ENCODE assay signal across 1 cellular context in the genomic region with DNA sequence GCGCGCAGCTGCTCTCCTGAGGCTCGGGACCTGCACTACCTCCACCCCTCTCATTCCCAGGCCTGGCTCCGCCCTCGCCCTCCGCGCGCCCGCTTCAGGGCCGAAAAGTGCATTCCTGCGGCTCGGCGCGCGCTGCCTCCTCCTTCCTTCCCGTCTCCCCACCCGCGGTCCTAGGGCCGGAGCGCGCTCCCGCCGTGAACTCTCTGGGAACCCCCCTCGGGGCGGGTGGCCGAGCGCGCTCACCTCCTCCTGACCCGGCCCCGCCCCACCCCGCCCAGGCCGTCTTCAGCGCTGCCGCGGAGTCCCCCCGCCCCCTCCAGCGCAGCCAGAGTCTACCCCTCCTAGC.
TF ChIP-seq lines count a peak whose summit lies in the region.

No MANE protein-coding gene starts in this region.

TF ChIP-seq in HepG2, 621 proteins besides CTCF, POLR2A, EP300 and RAD21 (continued from another document):
- TF ChIP-seq, protein P1, sequence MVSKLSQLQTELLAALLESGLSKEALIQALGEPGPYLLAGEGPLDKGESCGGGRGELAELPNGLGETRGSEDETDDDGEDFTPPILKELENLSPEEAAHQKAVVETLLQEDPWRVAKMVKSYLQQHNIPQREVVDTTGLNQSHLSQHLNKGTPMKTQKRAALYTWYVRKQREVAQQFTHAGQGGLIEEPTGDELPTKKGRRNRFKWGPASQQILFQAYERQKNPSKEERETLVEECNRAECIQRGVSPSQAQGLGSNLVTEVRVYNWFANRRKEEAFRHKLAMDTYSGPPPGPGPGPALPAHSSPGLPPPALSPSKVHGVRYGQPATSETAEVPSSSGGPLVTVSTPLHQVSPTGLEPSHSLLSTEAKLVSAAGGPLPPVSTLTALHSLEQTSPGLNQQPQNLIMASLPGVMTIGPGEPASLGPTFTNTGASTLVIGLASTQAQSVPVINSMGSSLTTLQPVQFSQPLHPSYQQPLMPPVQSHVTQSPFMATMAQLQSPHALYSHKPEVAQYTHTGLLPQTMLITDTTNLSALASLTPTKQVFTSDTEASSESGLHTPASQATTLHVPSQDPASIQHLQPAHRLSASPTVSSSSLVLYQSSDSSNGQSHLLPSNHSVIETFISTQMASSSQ (IDR thresholded peaks at IDR 0.05; ENCODE audit: low read depth): no peak
- TF ChIP-seq, protein P1 (CRISPR knock-in tag; IDR thresholded peaks at IDR 0.05; ENCODE audit: borderline replicate concordance): peak; percentile 6; the same call in 1 of the 2 replicates
- TF ChIP-seq ZNF296 (CRISPR knock-in tag; conservative IDR thresholded peaks at IDR 0.05) (no peak), ZBTB8A (CRISPR knock-in tag; IDR thresholded peaks at IDR 0.05; ENCODE audit: borderline replicate concordance, low read depth) (no peak), ZNF550 (CRISPR knock-in tag; IDR thresholded peaks at IDR 0.05; ENCODE audit: borderline replicate concordance) (no peak), ARNT2 (CRISPR knock-in tag; IDR thresholded peaks at IDR 0.05; ENCODE audit: low read depth) (0 out of 2 replicates have a peak, but pooled peaks have one; percentile 16), RARA (CRISPR knock-in tag; IDR thresholded peaks at IDR 0.05) (peak; percentile 93), RXRB (CRISPR knock-in tag; IDR thresholded peaks at IDR 0.05; ENCODE audit: borderline replicate concordance) (peak; percentile 60; the same call in 1 of the 2 replicates), NCOA2 (CRISPR knock-in tag; IDR thresholded peaks at IDR 0.05) (0 out of 2 replicates have a peak, but pooled peaks have one; percentile 19), SP4 (CRISPR knock-in tag; IDR thresholded peaks at IDR 0.05) (no peak), ZNF772 (CRISPR knock-in tag; IDR thresholded peaks at IDR 0.05) (no peak), RXRA (CRISPR knock-in tag; IDR thresholded peaks at IDR 0.05) (peak; percentile 90), FLYWCH1 (CRISPR knock-in tag; IDR thresholded peaks at IDR 0.05) (no peak), GPN1 (CRISPR knock-in tag; IDR thresholded peaks at IDR 0.05; ENCODE audit: borderline replicate concordance) (no peak)
- TF ChIP-seq, protein P2, sequence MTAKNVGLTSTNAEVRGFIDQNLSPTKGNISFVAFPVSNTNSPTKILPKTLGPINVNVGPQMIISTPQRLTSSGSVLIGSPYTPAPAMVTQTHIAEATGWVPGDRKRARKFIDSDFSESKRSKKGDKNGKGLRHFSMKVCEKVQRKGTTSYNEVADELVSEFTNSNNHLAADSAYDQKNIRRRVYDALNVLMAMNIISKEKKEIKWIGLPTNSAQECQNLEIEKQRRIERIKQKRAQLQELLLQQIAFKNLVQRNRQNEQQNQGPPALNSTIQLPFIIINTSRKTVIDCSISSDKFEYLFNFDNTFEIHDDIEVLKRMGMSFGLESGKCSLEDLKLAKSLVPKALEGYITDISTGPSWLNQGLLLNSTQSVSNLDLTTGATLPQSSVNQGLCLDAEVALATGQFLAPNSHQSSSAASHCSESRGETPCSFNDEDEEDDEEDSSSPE (CRISPR knock-in tag; IDR thresholded peaks at IDR 0.05): peak; percentile 48; the same call in 1 of the 2 replicates
- TF ChIP-seq, protein P3, sequence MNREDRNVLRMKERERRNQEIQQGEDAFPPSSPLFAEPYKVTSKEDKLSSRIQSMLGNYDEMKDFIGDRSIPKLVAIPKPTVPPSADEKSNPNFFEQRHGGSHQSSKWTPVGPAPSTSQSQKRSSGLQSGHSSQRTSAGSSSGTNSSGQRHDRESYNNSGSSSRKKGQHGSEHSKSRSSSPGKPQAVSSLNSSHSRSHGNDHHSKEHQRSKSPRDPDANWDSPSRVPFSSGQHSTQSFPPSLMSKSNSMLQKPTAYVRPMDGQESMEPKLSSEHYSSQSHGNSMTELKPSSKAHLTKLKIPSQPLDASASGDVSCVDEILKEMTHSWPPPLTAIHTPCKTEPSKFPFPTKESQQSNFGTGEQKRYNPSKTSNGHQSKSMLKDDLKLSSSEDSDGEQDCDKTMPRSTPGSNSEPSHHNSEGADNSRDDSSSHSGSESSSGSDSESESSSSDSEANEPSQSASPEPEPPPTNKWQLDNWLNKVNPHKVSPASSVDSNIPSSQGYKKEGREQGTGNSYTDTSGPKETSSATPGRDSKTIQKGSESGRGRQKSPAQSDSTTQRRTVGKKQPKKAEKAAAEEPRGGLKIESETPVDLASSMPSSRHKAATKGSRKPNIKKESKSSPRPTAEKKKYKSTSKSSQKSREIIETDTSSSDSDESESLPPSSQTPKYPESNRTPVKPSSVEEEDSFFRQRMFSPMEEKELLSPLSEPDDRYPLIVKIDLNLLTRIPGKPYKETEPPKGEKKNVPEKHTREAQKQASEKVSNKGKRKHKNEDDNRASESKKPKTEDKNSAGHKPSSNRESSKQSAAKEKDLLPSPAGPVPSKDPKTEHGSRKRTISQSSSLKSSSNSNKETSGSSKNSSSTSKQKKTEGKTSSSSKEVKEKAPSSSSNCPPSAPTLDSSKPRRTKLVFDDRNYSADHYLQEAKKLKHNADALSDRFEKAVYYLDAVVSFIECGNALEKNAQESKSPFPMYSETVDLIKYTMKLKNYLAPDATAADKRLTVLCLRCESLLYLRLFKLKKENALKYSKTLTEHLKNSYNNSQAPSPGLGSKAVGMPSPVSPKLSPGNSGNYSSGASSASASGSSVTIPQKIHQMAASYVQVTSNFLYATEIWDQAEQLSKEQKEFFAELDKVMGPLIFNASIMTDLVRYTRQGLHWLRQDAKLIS (CRISPR knock-in tag; IDR thresholded peaks at IDR 0.05): no peak
- TF ChIP-seq, protein P4, sequence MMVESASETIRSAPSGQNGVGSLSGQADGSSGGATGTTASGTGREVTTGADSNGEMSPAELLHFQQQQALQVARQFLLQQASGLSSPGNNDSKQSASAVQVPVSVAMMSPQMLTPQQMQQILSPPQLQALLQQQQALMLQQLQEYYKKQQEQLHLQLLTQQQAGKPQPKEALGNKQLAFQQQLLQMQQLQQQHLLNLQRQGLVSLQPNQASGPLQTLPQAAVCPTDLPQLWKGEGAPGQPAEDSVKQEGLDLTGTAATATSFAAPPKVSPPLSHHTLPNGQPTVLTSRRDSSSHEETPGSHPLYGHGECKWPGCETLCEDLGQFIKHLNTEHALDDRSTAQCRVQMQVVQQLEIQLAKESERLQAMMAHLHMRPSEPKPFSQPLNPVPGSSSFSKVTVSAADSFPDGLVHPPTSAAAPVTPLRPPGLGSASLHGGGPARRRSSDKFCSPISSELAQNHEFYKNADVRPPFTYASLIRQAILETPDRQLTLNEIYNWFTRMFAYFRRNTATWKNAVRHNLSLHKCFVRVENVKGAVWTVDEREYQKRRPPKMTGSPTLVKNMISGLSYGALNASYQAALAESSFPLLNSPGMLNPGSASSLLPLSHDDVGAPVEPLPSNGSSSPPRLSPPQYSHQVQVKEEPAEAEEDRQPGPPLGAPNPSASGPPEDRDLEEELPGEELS (CRISPR knock-in tag; IDR thresholded peaks at IDR 0.05): no peak
- TF ChIP-seq, protein P5, sequence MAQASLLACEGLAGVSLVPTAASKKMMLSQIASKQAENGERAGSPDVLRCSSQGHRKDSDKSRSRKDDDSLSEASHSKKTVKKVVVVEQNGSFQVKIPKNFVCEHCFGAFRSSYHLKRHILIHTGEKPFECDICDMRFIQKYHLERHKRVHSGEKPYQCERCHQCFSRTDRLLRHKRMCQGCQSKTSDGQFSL (CRISPR knock-in tag; IDR thresholded peaks at IDR 0.05): 0 out of 2 replicates have a peak, but pooled peaks have one; percentile 65
- TF ChIP-seq, protein P6, sequence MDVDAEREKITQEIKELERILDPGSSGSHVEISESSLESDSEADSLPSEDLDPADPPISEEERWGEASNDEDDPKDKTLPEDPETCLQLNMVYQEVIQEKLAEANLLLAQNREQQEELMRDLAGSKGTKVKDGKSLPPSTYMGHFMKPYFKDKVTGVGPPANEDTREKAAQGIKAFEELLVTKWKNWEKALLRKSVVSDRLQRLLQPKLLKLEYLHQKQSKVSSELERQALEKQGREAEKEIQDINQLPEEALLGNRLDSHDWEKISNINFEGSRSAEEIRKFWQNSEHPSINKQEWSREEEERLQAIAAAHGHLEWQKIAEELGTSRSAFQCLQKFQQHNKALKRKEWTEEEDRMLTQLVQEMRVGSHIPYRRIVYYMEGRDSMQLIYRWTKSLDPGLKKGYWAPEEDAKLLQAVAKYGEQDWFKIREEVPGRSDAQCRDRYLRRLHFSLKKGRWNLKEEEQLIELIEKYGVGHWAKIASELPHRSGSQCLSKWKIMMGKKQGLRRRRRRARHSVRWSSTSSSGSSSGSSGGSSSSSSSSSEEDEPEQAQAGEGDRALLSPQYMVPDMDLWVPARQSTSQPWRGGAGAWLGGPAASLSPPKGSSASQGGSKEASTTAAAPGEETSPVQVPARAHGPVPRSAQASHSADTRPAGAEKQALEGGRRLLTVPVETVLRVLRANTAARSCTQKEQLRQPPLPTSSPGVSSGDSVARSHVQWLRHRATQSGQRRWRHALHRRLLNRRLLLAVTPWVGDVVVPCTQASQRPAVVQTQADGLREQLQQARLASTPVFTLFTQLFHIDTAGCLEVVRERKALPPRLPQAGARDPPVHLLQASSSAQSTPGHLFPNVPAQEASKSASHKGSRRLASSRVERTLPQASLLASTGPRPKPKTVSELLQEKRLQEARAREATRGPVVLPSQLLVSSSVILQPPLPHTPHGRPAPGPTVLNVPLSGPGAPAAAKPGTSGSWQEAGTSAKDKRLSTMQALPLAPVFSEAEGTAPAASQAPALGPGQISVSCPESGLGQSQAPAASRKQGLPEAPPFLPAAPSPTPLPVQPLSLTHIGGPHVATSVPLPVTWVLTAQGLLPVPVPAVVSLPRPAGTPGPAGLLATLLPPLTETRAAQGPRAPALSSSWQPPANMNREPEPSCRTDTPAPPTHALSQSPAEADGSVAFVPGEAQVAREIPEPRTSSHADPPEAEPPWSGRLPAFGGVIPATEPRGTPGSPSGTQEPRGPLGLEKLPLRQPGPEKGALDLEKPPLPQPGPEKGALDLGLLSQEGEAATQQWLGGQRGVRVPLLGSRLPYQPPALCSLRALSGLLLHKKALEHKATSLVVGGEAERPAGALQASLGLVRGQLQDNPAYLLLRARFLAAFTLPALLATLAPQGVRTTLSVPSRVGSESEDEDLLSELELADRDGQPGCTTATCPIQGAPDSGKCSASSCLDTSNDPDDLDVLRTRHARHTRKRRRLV (CRISPR knock-in tag; IDR thresholded peaks at IDR 0.05): no peak
